In genomic region chr1:201911827-201912571, GRCh38 we compare ENCODE assay signal across 1 cellular context.
TF ChIP-seq lines count a peak whose summit lies in the region.

No MANE protein-coding gene starts in this region.

TF ChIP-seq in H1, 55 proteins besides CTCF, POLR2A, EP300 and RAD21:
- TF ChIP-seq TCF12 (IDR thresholded peaks at IDR 0.05; ENCODE audit: low read depth, low read length), result no peak
- TF ChIP-seq JUND (IDR thresholded peaks at IDR 0.05; ENCODE audit: low read length), result no peak
- no peak for TF ChIP-seq EGR1 (IDR thresholded peaks at IDR 0.05; ENCODE audit: borderline replicate concordance, low read depth, low read length)
- TF ChIP-seq BACH1 (IDR thresholded peaks at IDR 0.05; ENCODE audit: low read length), result no peak
- TF ChIP-seq ZNF274 (IDR thresholded peaks at IDR 0.05; ENCODE audit: borderline replicate concordance, extremely low read depth, low read length), result no peak
TF ChIP-seq in H1: peak in this region for 0.
